In genomic region chrX:317424-318067, GRCh38 we compare ENCODE assay signal across 8 cellular contexts. TPM values are rescaled to one million over a fixed set of nuclear protein-coding genes. Genes with fewer than 3 reads are reported as not detected.
DNase-seq lines count a peak whose midpoint lies in the region; ATAC-seq, FAIRE-seq and TF ChIP-seq lines count a peak whose summit lies in the region.

No MANE protein-coding gene starts in this region.

- H3K9me3 ChIP-seq in heart right ventricle: no peaks in the 10 kb centered on the region
- no peaks in the 10 kb centered on the region for H3K9me3 ChIP-seq in GM12878 (replicated peaks; ENCODE audit: control insufficient read depth, insufficient read depth, low read length)
- no peaks in the 10 kb centered on the region for H3K9me3 ChIP-seq in mesodermal cell (ENCODE audit: control insufficient read depth, low read length)
- no peaks in the 10 kb centered on the region for H3K9me3 ChIP-seq in vagina

- in situ Hi-C loops in GM12878 (cut with MboI): no loop called here

- peak overlapping the region; percentile 4; the same call in 1 of the 2 replicates for H3K4me2 ChIP-seq in GM12878 (ENCODE audit: control insufficient read depth, insufficient read depth)

- H4K20me1 ChIP-seq in GM12878 (ENCODE audit: control insufficient read depth, insufficient read depth): no peaks in the 10 kb centered on the region

- no peak for FAIRE-seq in GM12878 (lab: Jason Lieb, UNC)

- no peaks in the 10 kb centered on the region for H3K27me3 ChIP-seq in heart right ventricle
- H3K27me3 ChIP-seq in GM12878 (replicated peaks in 1 of 2; ENCODE audit: control insufficient read depth in 2 of 2, insufficient read depth in 2 of 2, low read length in 1 of 2): no peaks in the 10 kb centered on the region
- H3K27me3 ChIP-seq in vagina: no peaks in the 10 kb centered on the region

- 50 to 59% methylated on average over 18 to 28 of the region's 28 CpGs for WGBS in heart right ventricle, 2 donors
- 57% methylated on average over 7 of the region's 28 CpGs for WGBS in GM12878 (ENCODE audit: insufficient coverage, insufficient replicate concordance, low lambda C conversion rate, missing lambda C conversion rate)
- 26 to 36% methylated on average over 8 to 13 of the region's 28 CpGs for WGBS in mesodermal cell (ENCODE audit: insufficient coverage in 2 of 2), 2 experiments

- BruUV-seq in GM12878 (replicated peaks; lab: Mats Ljungman, UMichigan): no TSS peak

- RAD21 ChIA-PET in GM12878 (lab: Charles Lee; ENCODE audit: unreplicated experiment): no interaction called here

- TF ChIP-seq RAD21 in GM12878 (IDR thresholded peaks at IDR 0.05; ENCODE audit: insufficient read depth, low read depth, low read length): no peak

- no peak for TF ChIP-seq EP300 in GM12878 (IDR thresholded peaks at IDR 0.05; ENCODE audit: borderline replicate concordance in 1 of 2, control insufficient read depth in 1 of 2, low read depth in 2 of 2, low read length in 2 of 2)

- no peak overlapping the region for H2AFZ ChIP-seq in GM12878 (ENCODE audit: control insufficient read depth, low read depth, low read length)

- CTCF ChIA-PET in GM12878 (lab: Yijun Ruan, JAX): no interaction called here

- H3K36me3 ChIP-seq in heart right ventricle (peaks cover 0 to 36% (median 15%) of the 10 kb centered on the region in 9 donors), GM12878 (ENCODE audit: control insufficient read depth in 2 of 2, insufficient read depth in 2 of 2, low read length in 1 of 2) (peaks cover 0 to 8% of the 10 kb centered on the region in 2 experiments; a peak in 3 of 4 replicates), mesodermal cell (ENCODE audit: control insufficient read depth, insufficient read depth, low read length) (peaks cover 37% of the 10 kb centered on the region), vagina (peaks cover 0 to 23% of the 10 kb centered on the region in 2 donors)

- TF ChIP-seq POLR2A in GM12878 (IDR thresholded peaks at IDR 0.05; ENCODE audit: low read depth, low read length) (no peak), vagina (IDR thresholded peaks at IDR 0.05) (no peak)

- POLR2A ChIA-PET in GM12878 (lab: Charles Lee): no interaction called here

- intact Hi-C loops in heart right ventricle (cut with DNase I): loop anchor here in 2 of 10 donors (2.0 to 5.0 kb wide), 2 partner anchors 40 to 69 kb away; partner anchors contain the start of gene PPP2R3B (in 1 of the 2)
- intact Hi-C loops in left cardiac atrium (cut with DNase I): no loop called here
- intact Hi-C loops in GM12878 (cut with micrococcal nuclease; ENCODE audit: unreplicated experiment): loop anchor here (2.0 to 10.0 kb wide), 4 partner anchors 35 to 1135 kb away; partner anchors contain the start of genes ASMTL, PLCXD1 and PPP2R3B
- intact Hi-C loops in vagina (cut with DNase I): loop anchor here (2.0 kb wide), 1 partner anchor 69 kb away; the partner anchor contains the start of gene PPP2R3B

- H3K4me1 ChIP-seq in heart right ventricle (peaks cover 9 to 28% (median 16%) of the 10 kb centered on the region in 9 donors), GM12878 (ENCODE audit: control insufficient read depth, insufficient read depth, low read length) (peaks cover 7% of the 10 kb centered on the region), mesodermal cell (ENCODE audit: control insufficient read depth, insufficient read depth, low read length, poor library complexity, severe bottlenecking) (peaks cover 6% of the 10 kb centered on the region), vagina (peaks cover 15% of the 10 kb centered on the region)

- ATAC-seq in heart right ventricle (peak in 1 of 8 donors; percentile 9), left cardiac atrium (no peak), GM12878 (no peak)

- DNase-seq in heart right ventricle (no peak), left cardiac atrium (no peak), GM12878 (ENCODE audit: low read depth, low spot score) (no peak), vagina (ENCODE audit: extremely low spot score in 2 of 2) (no peak), NCI-H82 treated with DMSO at 0.1 percent for 48 hours (lab: John Stamatoyannopoulos, UW; ENCODE audit: unreplicated experiment) (no peak)
- no peak for DNase-seq in stimulated activated naive CD4-positive, alpha-beta T cell treated with Interleukin-2 at 50 U/mL for 16 hours (lab: John Stamatoyannopoulos, UW)
- no peak for DNase-seq in stimulated activated CD4-positive, alpha-beta T cell treated with anti-CD3 and anti-CD28 coated beads, Interleukin-4, amount 100 ng/mL, for 24 hours

- H3K4me3 ChIP-seq in heart right ventricle (peak overlapping the region; percentile 55 to 100 (median 78)), GM12878 (peak overlapping the region; percentile 73), mesodermal cell (ENCODE audit: extremely low read depth, insufficient read depth, low read length, poor library complexity, severe bottlenecking) (peak overlapping the region; percentile 97), vagina (peak overlapping the region; percentile 96 to 99)

- peaks cover 14% of the 10 kb centered on the region for H3K79me2 ChIP-seq in GM12878 (ENCODE audit: control insufficient read depth, insufficient read depth, low read length)

- SMC1A ChIA-PET in GM12878 (lab: Charles Lee; ENCODE audit: uncharacterized antibody, unreplicated experiment): no interaction called here

- no peak overlapping the region for H3K9ac ChIP-seq in GM12878 (ENCODE audit: control insufficient read depth, insufficient read depth, low read length)

- H3K27ac ChIP-seq in heart right ventricle (peak overlapping the region in 7 of 10 donors; percentile 85 to 96 (median 92)), GM12878 (ENCODE audit: control insufficient read depth, insufficient read depth) (no peak overlapping the region; the same call in 1 of the 2 replicates), mesodermal cell (ENCODE audit: low read depth, low read length, severe bottlenecking) (peak overlapping the region; percentile 45), vagina (peak overlapping the region; percentile 97)

- TF ChIP-seq CTCF in heart right ventricle (IDR thresholded peaks at IDR 0.05) (no peak), GM12878 (IDR thresholded peaks at IDR 0.05 in 2 of 3, conservative IDR thresholded peaks at IDR 0.05 in 1 of 3; ENCODE audit: control insufficient read depth in 2 of 3, extremely low read depth in 1 of 3, insufficient read depth in 1 of 3, low read depth in 3 of 3, low read length in 3 of 3) (no peak), vagina (IDR thresholded peaks at IDR 0.05) (no peak)

RNA-seq across cellular contexts. Expression of gene GTPBP6, which starts 1.1 kb away (rescaled TPM):
- total RNA-seq in heart right ventricle: 10 to 100 TPM; 29.8 to 55.4 (median 46.3) TPM
- 100 to 1,000 TPM in 1 of 2 donors, 10 to 100 TPM in 1; 44.0 to 103 TPM for polyA plus RNA-seq in heart right ventricle
- 10 to 100 TPM; 48.0 to 55.6 TPM for total RNA-seq in left cardiac atrium
- total RNA-seq in GM12878 (2013; cell fraction: nucleolus; rRNA removed): 16.9 and 20.4 TPM in 2 replicates
- total RNA-seq in GM12878 (2014; rRNA removed): 42.7 and 49.1 TPM in 2 replicates
- 11.6 and 14.7 TPM in 2 replicates for total RNA-seq in GM12878 (2014; rRNA removed; fragmentation: Illumina TruSeq; extraction: Trizol)
- 65.9 and 71.0 TPM in 2 replicates for total RNA-seq in GM12878 (2021)
- 15.0 TPM for polyA plus RNA-seq in GM12878 (2011; ENCODE audit: low read depth)
- polyA plus RNA-seq in GM12878 (2011; rRNA removed): 10.6 and 27.5 TPM in 2 replicates
- polyA plus RNA-seq in GM12878 (2011; cell fraction: cytosol; rRNA removed): 37.2 and 59.1 TPM in 2 replicates
- 60.0 and 78.8 TPM in 2 replicates for polyA plus RNA-seq in GM12878 (2011; cell fraction: nucleus; rRNA removed)
- 40.8 and 42.6 TPM in 2 replicates for polyA plus RNA-seq in GM12878 (2012)
- 4.8 and 8.6 TPM in 2 replicates for polyA plus RNA-seq in GM12878 (2014; fragmentation: Illumina TruSeq; extraction: Trizol)
- polyA plus RNA-seq in GM12878 (2014; fragmentation: Nextera tagmentation; extraction: Ambion mirVana): 1 to 10 TPM in 1 of 2 experiments, under 1 TPM in 1; 0.31 to 1.9 TPM
- polyA plus RNA-seq in GM12878 (2014; rRNA removed): 48.2 and 55.5 TPM in 2 replicates
- polyA plus RNA-seq in GM12878 (2016; fragmentation: Nextera tagmentation; extraction: Ambion mirVana): 10 to 100 TPM in 1 of 2 experiments, 1 to 10 TPM in 1; 8.5 to 46.1 TPM
- polyA minus RNA-seq in GM12878 (2011; rRNA and poly(A)+ RNA removed): 20.8 and 31.1 TPM in 2 replicates
- polyA minus RNA-seq in GM12878 (2011; cell fraction: cytosol; rRNA and poly(A)+ RNA removed): 14.2 and 16.7 TPM in 2 replicates
- 8.3 and 17.0 TPM in 2 replicates for polyA minus RNA-seq in GM12878 (2011; cell fraction: nucleus; rRNA and poly(A)+ RNA removed)
- 41.1 TPM for polyA plus RNA-seq in mesodermal cell (2013, experiment 1 of 2)
- 37.4 TPM for polyA plus RNA-seq in mesodermal cell (2013, experiment 2 of 2)
- 30.9 TPM for total RNA-seq in vagina

RNA-seq across cellular contexts. Expression of gene PLCXD1, which starts 36.4 kb away (rescaled TPM):
- total RNA-seq in heart right ventricle: 1 to 10 TPM; 1.9 to 6.5 (median 2.7) TPM
- 10 to 100 TPM in 1 of 2 donors, 1 to 10 TPM in 1; 3.0 to 19.9 TPM for polyA plus RNA-seq in heart right ventricle
- 10 to 100 TPM in 1 of 2 donors, 1 to 10 TPM in 1; 2.9 to 13.7 TPM for total RNA-seq in left cardiac atrium
- 66.9 and 72.5 TPM in 2 replicates for total RNA-seq in GM12878 (2013; cell fraction: nucleolus; rRNA removed)
- 23.6 and 28.8 TPM in 2 replicates for total RNA-seq in GM12878 (2014; rRNA removed)
- total RNA-seq in GM12878 (2014; rRNA removed; fragmentation: Illumina TruSeq; extraction: Trizol): 12.2 and 14.8 TPM in 2 replicates
- 27.5 and 28.6 TPM in 2 replicates for total RNA-seq in GM12878 (2021)
- 16.7 TPM for polyA plus RNA-seq in GM12878 (2011; ENCODE audit: low read depth)
- 24.7 and 49.7 TPM in 2 replicates for polyA plus RNA-seq in GM12878 (2011; rRNA removed)
- 65.3 and 73.9 TPM in 2 replicates for polyA plus RNA-seq in GM12878 (2011; cell fraction: cytosol; rRNA removed)
- 128 and 175 TPM in 2 replicates for polyA plus RNA-seq in GM12878 (2011; cell fraction: nucleus; rRNA removed)
- polyA plus RNA-seq in GM12878 (2012): 28.7 and 35.2 TPM in 2 replicates
- polyA plus RNA-seq in GM12878 (2014; fragmentation: Illumina TruSeq; extraction: Trizol): 12.5 and 21.2 TPM in 2 replicates
- polyA plus RNA-seq in GM12878 (2014; fragmentation: Nextera tagmentation; extraction: Ambion mirVana): 1 to 10 TPM; 2.4 to 3.4 TPM
- polyA plus RNA-seq in GM12878 (2014; rRNA removed): 49.7 and 49.8 TPM in 2 replicates
- polyA plus RNA-seq in GM12878 (2016; fragmentation: Nextera tagmentation; extraction: Ambion mirVana): 10 to 100 TPM; 11.2 to 11.6 TPM
- polyA minus RNA-seq in GM12878 (2011; rRNA and poly(A)+ RNA removed): 46.4 and 79.6 TPM in 2 replicates
- 37.4 and 40.9 TPM in 2 replicates for polyA minus RNA-seq in GM12878 (2011; cell fraction: cytosol; rRNA and poly(A)+ RNA removed)
- 21.3 and 30.1 TPM in 2 replicates for polyA minus RNA-seq in GM12878 (2011; cell fraction: nucleus; rRNA and poly(A)+ RNA removed)
- polyA plus RNA-seq in mesodermal cell (2013, experiment 1 of 2): 38.6 TPM
- polyA plus RNA-seq in mesodermal cell (2013, experiment 2 of 2): 29.2 TPM
- 14.0 TPM for total RNA-seq in vagina

Comparison
In these comparisons a context has a peak if more than half of its experiments do, and no peak if none do; other contexts are left out.
1. intact Hi-C loops: an anchor here in GM12878 (2.0 to 10.0 kb wide) and vagina (2.0 kb wide); none called in left cardiac atrium.